Comparison of ENCODE assay signal across 23 cellular contexts in genomic region chr10:75733135-75733890, GRCh38.
"Had no signal": no experiment of that assay in that cellular context is flagged by ENCODE, and none has a peak within 500 bp of the region (broad histone marks: within the 10 kb centered on the region; RNA-seq: fewer than 3 reads in every experiment).

No MANE protein-coding gene starts in this region.

- H3K9me3 ChIP-seq: prostate gland, right atrium auricular region, stomach had no signal

- H3K27me3 ChIP-seq: brain microvascular endothelial cell, dorsolateral prefrontal cortex, right atrium auricular region, stomach had no signal

- FAIRE-seq: colon had no signal

- H3K27ac ChIP-seq: brain microvascular endothelial cell, dorsolateral prefrontal cortex, prostate gland, right atrium auricular region, skin epidermis, stomach had no signal

- H3K36me3 ChIP-seq: brain microvascular endothelial cell, prostate gland, right atrium auricular region, stomach had no signal

- H3K4me1 ChIP-seq: prostate gland, right atrium auricular region had no signal

- ATAC-seq: activated naive CD8-positive, alpha-beta T cell treated with anti-CD3 and anti-CD28 coated beads, Interleukin-2, amount 50 U/mL, for 24 hours; activated T-cell treated with anti-CD3 and anti-CD28 coated beads, Interleukin-2, amount 50 U/mL, for 4 hours; T-cell had no signal

- DNase-seq: activated CD4-positive, alpha-beta T cell treated with anti-CD3 and anti-CD28 coated beads, Interleukin-2, amount 10 ng/mL, durations not matched to agents 7 days and 5 days; activated CD8-positive, alpha-beta memory T cell treated with anti-CD3 and anti-CD28 coated beads, Interleukin-2, amount 50 U/mL, for 4 hours; activated naive CD4-positive, alpha-beta T cell treated with anti-CD3 and anti-CD28 coated beads, Interleukin-2, amount 10 ng/mL, durations not matched to agents 7 days and 5 days; activated naive CD8-positive, alpha-beta T cell treated with anti-CD3 and anti-CD28 coated beads, Interleukin-2, amount 50 U/mL, for 24 hours; activated T-cell treated with anti-CD3 and anti-CD28 coated beads, Interleukin-2, amount 50 U/mL, for 4 hours; anterior cingulate cortex; brain microvascular endothelial cell; central memory CD4-positive, alpha-beta T cell; dorsolateral prefrontal cortex; foreskin melanocyte; glutamatergic neuron; hypothalamus; islet precursor cell; mammary epithelial cell; stimulated activated CD4-positive, alpha-beta T cell treated with anti-CD3 and anti-CD28 coated beads, Interleukin-15, amount 100 ng/mL, for 24 hours; stimulated activated CD4-positive, alpha-beta T cell treated with anti-CD3 and anti-CD28 coated beads, Interleukin-4, amount 100 ng/mL, for 1 hour; stomach; T-cell; trophoblast cell had no signal

- H3K4me3 ChIP-seq: dorsolateral prefrontal cortex, prostate gland, right atrium auricular region, skin epidermis, stomach had no signal
